In genomic region chr20:3146732-3147341, GRCh38 we compare ENCODE assay signal across 31 cellular contexts. TPM values are rescaled to one million over a fixed set of nuclear protein-coding genes. Genes with fewer than 3 reads are reported as not detected.
DNase-seq lines count a peak whose midpoint lies in the region; ATAC-seq, FAIRE-seq and TF ChIP-seq lines count a peak whose summit lies in the region.
"Had no signal": no experiment of that assay in that cellular context is flagged by ENCODE, and none has a peak within 500 bp of the region (broad histone marks: within the 10 kb centered on the region; RNA-seq: fewer than 3 reads in every experiment).

No MANE protein-coding gene starts in this region.

- no peak overlapping the region for H3K4me2 ChIP-seq in GM23248 (ENCODE audit: unreplicated experiment)
- no peak overlapping the region for H3K4me2 ChIP-seq in astrocyte (ENCODE audit: low read length)

- H3K27me3 ChIP-seq in GM23248 (replicated peaks; ENCODE audit: insufficient read depth) = no peaks in the 10 kb centered on the region
- H3K27me3 ChIP-seq in astrocyte (ENCODE audit: insufficient read depth, low read length) = no peaks in the 10 kb centered on the region
- H3K27me3 ChIP-seq in gastroesophageal sphincter = no peaks in the 10 kb centered on the region
- H3K27me3 ChIP-seq: cardiac muscle cell, heart right ventricle, tibial artery had no signal

- peaks cover 2% of the 10 kb centered on the region for H3K4me1 Mint-ChIP-seq in astrocyte (ENCODE audit: low read depth, unreplicated experiment)

- H3K36me3 Mint-ChIP-seq in astrocyte (ENCODE audit: low read depth, unreplicated experiment) = peaks cover 21% of the 10 kb centered on the region

- H3K36me3 ChIP-seq in GM23248 (ENCODE audit: low read depth) = peaks cover 21% of the 10 kb centered on the region; the same call in 1 of the 2 replicates
- H3K36me3 ChIP-seq in astrocyte (ENCODE audit: insufficient read depth, low read length) = peaks cover 11% of the 10 kb centered on the region
- H3K36me3 ChIP-seq in gastroesophageal sphincter = peaks cover 0 to 47% of the 10 kb centered on the region in 2 donors

- FAIRE-seq in astrocyte (lab: Jason Lieb, UNC) = no peak

- no peak for TF ChIP-seq POLR2A in gastroesophageal sphincter (IDR thresholded peaks at IDR 0.05)

- WGBS in GM23248 (ENCODE audit: low coverage in 1 of 2, low lambda C conversion rate in 2 of 2, missing lambda C conversion rate in 2 of 2), 2 experiments = 85 to 87% methylated on average over 10 of the region's 10 CpGs
- WGBS in gastroesophageal sphincter (ENCODE audit: low coverage in 1 of 2), 2 donors = 70 to 80% methylated on average over 4 to 9 of the region's 10 CpGs

- H3K4me1 ChIP-seq in GM23248 (ENCODE audit: insufficient read depth) = 0 out of 2 replicates have a peak, but pooled peaks cover 4% of the 10 kb centered on the region
- H3K4me1 ChIP-seq in astrocyte (ENCODE audit: insufficient read depth, low read length) = no peaks in the 10 kb centered on the region
- peaks cover 0 to 41% (median 0%) of the 10 kb centered on the region in 3 donors for H3K4me1 ChIP-seq in gastroesophageal sphincter

- H3K4me3 ChIP-seq in GM23248 (no peak overlapping the region), astrocyte (ENCODE audit: insufficient read depth, low read depth, low read length) (no peak overlapping the region), gastroesophageal sphincter (no peak overlapping the region)
- H3K4me3 ChIP-seq: cardiac muscle cell, coronary artery, heart right ventricle, lung, mucosa of descending colon, tibial artery had no signal

- H3K9me3 ChIP-seq in GM23248 (ENCODE audit: low read depth) = no peaks in the 10 kb centered on the region
- H3K9me3 ChIP-seq in astrocyte (ENCODE audit: insufficient read depth, low read depth, low read length) = no peaks in the 10 kb centered on the region
- H3K9me3 ChIP-seq in gastroesophageal sphincter = no peaks in the 10 kb centered on the region
- H3K9me3 ChIP-seq: mucosa of descending colon, tibial artery had no signal

- H2AFZ ChIP-seq in GM23248 = no peak overlapping the region
- H2AFZ ChIP-seq in astrocyte (ENCODE audit: low read depth, low read length) = no peak overlapping the region

- H3K9ac ChIP-seq in GM23248 (no peak overlapping the region), astrocyte (ENCODE audit: low read length) (no peak overlapping the region)

- in situ Hi-C loops in GM23248 (cut with MboI) = no loop called here

- H4K20me1 ChIP-seq in GM23248 (ENCODE audit: insufficient read depth) (no peaks in the 10 kb centered on the region), astrocyte (ENCODE audit: insufficient read depth, low read length) (peaks cover 77% of the 10 kb centered on the region)

- no peaks in the 10 kb centered on the region for H3K9me2 ChIP-seq in GM23248 (ENCODE audit: insufficient read depth)

- no peak overlapping the region for H3K4me3 Mint-ChIP-seq in astrocyte (ENCODE audit: unreplicated experiment)
- H3K4me3 Mint-ChIP-seq: activated CD8-positive, alpha-beta T cell treated with anti-CD3 and anti-CD28 coated beads for 36 hours; activated T-helper 17 cell treated with anti-CD3 and anti-CD28 coated beads, Interleukin-2, amount 50 U/mL, for 72 hours; natural killer cell treated with Interleukin-12 subunit alpha and Interleukin-12 subunit beta and Interleukin-15 and Interleukin-18, amount 100 ng/mL, for 72 hours; stimulated activated naive CD8-positive, alpha-beta T cell treated with anti-CD3 and anti-CD28 coated beads, Interleukin-15, amount 100 ng/mL, for 72 hours had no signal

- no peaks in the 10 kb centered on the region for H3K27me3 Mint-ChIP-seq in astrocyte (ENCODE audit: low read depth, unreplicated experiment)
- H3K27me3 Mint-ChIP-seq: activated CD8-positive, alpha-beta T cell treated with anti-CD3 and anti-CD28 coated beads for 36 hours; activated T-helper 17 cell treated with anti-CD3 and anti-CD28 coated beads, Interleukin-2, amount 50 U/mL, for 72 hours; natural killer cell treated with Interleukin-12 subunit alpha and Interleukin-12 subunit beta and Interleukin-15 and Interleukin-18, amount 100 ng/mL, for 72 hours; stimulated activated naive CD8-positive, alpha-beta T cell treated with anti-CD3 and anti-CD28 coated beads, Interleukin-15, amount 100 ng/mL, for 72 hours had no signal

- H3K9me3 Mint-ChIP-seq in astrocyte (ENCODE audit: unreplicated experiment) = no peaks in the 10 kb centered on the region
- H3K9me3 Mint-ChIP-seq: activated naive CD4-positive, alpha-beta T cell treated with anti-CD3 and anti-CD28 coated beads, Interleukin-2, amount 50 U/mL, for 72 hours; activated T-helper 17 cell treated with anti-CD3 and anti-CD28 coated beads, Interleukin-2, amount 50 U/mL, for 72 hours; natural killer cell treated with Interleukin-12 subunit alpha and Interleukin-12 subunit beta and Interleukin-15 and Interleukin-18, amount 100 ng/mL, for 72 hours; stimulated activated naive CD8-positive, alpha-beta T cell treated with anti-CD3 and anti-CD28 coated beads, Interleukin-15, amount 100 ng/mL, for 72 hours had no signal

- H3K79me2 ChIP-seq in GM23248 (ENCODE audit: insufficient read depth) (peaks cover 100% of the 10 kb centered on the region), astrocyte (ENCODE audit: insufficient read depth, low read length) (peaks cover 82% of the 10 kb centered on the region)

- H3K27ac ChIP-seq in GM23248 = no peak overlapping the region
- no peak overlapping the region for H3K27ac ChIP-seq in astrocyte (ENCODE audit: low read depth, low read length)
- no peak overlapping the region for H3K27ac ChIP-seq in gastroesophageal sphincter
- H3K27ac ChIP-seq: C4-2B, cardiac muscle cell, coronary artery, epithelial cell of prostate, heart right ventricle, tibial artery had no signal

- ATAC-seq in gastroesophageal sphincter (no peak), HG02759 (IDR thresholded peaks at IDR 0.05; ENCODE audit: unreplicated experiment) (no peak)
- ATAC-seq: activated CD8-positive, alpha-beta T cell treated with anti-CD3 and anti-CD28 coated beads for 36 hours; activated naive CD4-positive, alpha-beta T cell treated with anti-CD3 and anti-CD28 coated beads, Interleukin-2, amount 50 U/mL, for 72 hours; activated T-helper 17 cell treated with anti-CD3 and anti-CD28 coated beads, Interleukin-2, amount 50 U/mL, for 72 hours; mucosa of descending colon; natural killer cell treated with Interleukin-12 subunit alpha and Interleukin-12 subunit beta and Interleukin-15 and Interleukin-18, amount 100 ng/mL, for 72 hours; Panc1; stimulated activated naive CD8-positive, alpha-beta T cell treated with anti-CD3 and anti-CD28 coated beads, Interleukin-15, amount 100 ng/mL, for 72 hours had no signal

- no peak for TF ChIP-seq EP300 in gastroesophageal sphincter (IDR thresholded peaks at IDR 0.05)

- DNase-seq in GM23248 (peak; percentile 20), astrocyte (ENCODE audit: low read depth) (peak; percentile 30), kidney tubule cell (ENCODE audit: low spot score) (peak; percentile 14), superior temporal gyrus (ENCODE audit: extremely low spot score) (peak; percentile 32), hepatic stellate cell (ENCODE audit: low spot score) (no peak)
- DNase-seq: activated CD8-positive, alpha-beta T cell treated with anti-CD3 and anti-CD28 coated beads for 36 hours; aorta; DMS79 treated with DMSO at 0.1 percent for 48 hours; effector CD8-positive, alpha-beta T cell; GF-D8; heart right ventricle; Kasumi-1; mucosa of descending colon; NCI-H1436; NCI-H2081 treated with DMSO at 0.1 percent for 48 hours; NCI-H226; SIG-M5; stimulated activated CD8-positive, alpha-beta memory T cell treated with anti-CD3 and anti-CD28 coated beads, Interleukin-4, amount 100 ng/mL, for 48 hours; stimulated activated naive CD8-positive, alpha-beta T cell treated with anti-CD3 and anti-CD28 coated beads, Interleukin-15, amount 100 ng/mL, for 72 hours; tibial artery had no signal

- no peaks in the 10 kb centered on the region for H3F3A ChIP-seq in GM23248 (ENCODE audit: insufficient read depth)

- TF ChIP-seq CTCF in astrocyte (IDR thresholded peaks at IDR 0.05; ENCODE audit: insufficient read depth, low read depth, low read length) (no peak), gastroesophageal sphincter (IDR thresholded peaks at IDR 0.05) (no peak)

- no peak overlapping the region for H3K27ac Mint-ChIP-seq in astrocyte (ENCODE audit: unreplicated experiment)
- H3K27ac Mint-ChIP-seq: activated CD8-positive, alpha-beta T cell treated with anti-CD3 and anti-CD28 coated beads for 36 hours; activated T-helper 17 cell treated with anti-CD3 and anti-CD28 coated beads, Interleukin-2, amount 50 U/mL, for 72 hours; natural killer cell treated with Interleukin-12 subunit alpha and Interleukin-12 subunit beta and Interleukin-15 and Interleukin-18, amount 100 ng/mL, for 72 hours; stimulated activated naive CD8-positive, alpha-beta T cell treated with anti-CD3 and anti-CD28 coated beads, Interleukin-15, amount 100 ng/mL, for 72 hours had no signal

RNA-seq across cellular contexts. Expression of gene FASTKD5, which starts 12.8 kb away (rescaled TPM):
- 12.5 and 15.7 TPM in 2 replicates for total RNA-seq in GM23248 (2014; rRNA removed; shearing (Covaris generic))
- polyA plus RNA-seq in GM23248 (2016; fragmentation: Nextera tagmentation; extraction: Ambion mirVana) = 11.2 and 11.3 TPM in 2 replicates
- 16.7 and 18.5 TPM in 2 replicates for total RNA-seq in astrocyte
- total RNA-seq in gastroesophageal sphincter = 10 to 100 TPM; 13.5 to 19.0 (median 17.4) TPM

RNA-seq across cellular contexts. Expression of gene UBOX5, which starts 12.8 kb away (rescaled TPM):
- 3.8 and 6.4 TPM in 2 replicates for total RNA-seq in GM23248 (2014; rRNA removed; shearing (Covaris generic))
- 5.3 and 5.8 TPM in 2 replicates for polyA plus RNA-seq in GM23248 (2016; fragmentation: Nextera tagmentation; extraction: Ambion mirVana)
- 5.9 and 6.6 TPM in 2 replicates for total RNA-seq in astrocyte
- 10 to 100 TPM in 1 of 4 donors, 1 to 10 TPM in 3; 4.8 to 10.5 (median 8.4) TPM for total RNA-seq in gastroesophageal sphincter

RNA-seq across cellular contexts. Expression of gene LZTS3, which starts 26.5 kb away (rescaled TPM):
- 9.0 and 12.1 TPM in 2 replicates for total RNA-seq in GM23248 (2014; rRNA removed; shearing (Covaris generic))
- 3.3 and 3.9 TPM in 2 replicates for polyA plus RNA-seq in GM23248 (2016; fragmentation: Nextera tagmentation; extraction: Ambion mirVana)
- total RNA-seq in astrocyte (11.2 and 12.6 TPM in 2 replicates), gastroesophageal sphincter (10 to 100 TPM; 11.3 to 17.0 (median 12.2) TPM)

RNA-seq across cellular contexts. Expression of gene DDRGK1, which starts 57.6 kb away (rescaled TPM):
- 50.8 and 63.0 TPM in 2 replicates for total RNA-seq in GM23248 (2014; rRNA removed; shearing (Covaris generic))
- 55.9 and 56.7 TPM in 2 replicates for polyA plus RNA-seq in GM23248 (2016; fragmentation: Nextera tagmentation; extraction: Ambion mirVana)
- total RNA-seq in astrocyte (36.7 and 42.8 TPM in 2 replicates), gastroesophageal sphincter (10 to 100 TPM; 62.0 to 82.5 (median 69.8) TPM)
